In the genomic region with DNA sequence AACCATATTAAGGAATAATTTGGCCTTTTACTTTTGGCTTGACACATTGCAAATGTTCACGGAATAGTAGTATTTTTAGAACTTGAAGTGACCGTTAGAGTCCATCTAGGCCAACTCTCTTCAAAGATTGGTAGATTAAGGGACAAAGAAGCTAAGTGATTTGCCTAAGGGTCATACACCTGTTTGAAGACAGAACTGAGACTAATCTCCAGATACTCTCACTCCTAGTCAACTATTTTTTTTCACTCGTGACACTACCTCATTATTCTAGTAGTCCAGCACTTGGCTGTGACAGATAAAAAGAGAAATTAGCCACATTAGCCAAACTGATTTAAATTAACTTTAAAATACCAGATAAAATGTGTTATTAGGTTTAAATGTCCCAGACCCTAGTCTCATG, we compare ENCODE assay signal across 23 cellular contexts. TPM values are rescaled to one million over a fixed set of nuclear protein-coding genes. Genes with fewer than 3 reads are reported as not detected.
A peak's percentile ranks its signal among the peaks of the same experiment; 100 is the strongest.
DNase-seq lines count a peak whose midpoint lies in the region; ATAC-seq and TF ChIP-seq lines count a peak whose summit lies in the region.
"Had no signal": no experiment of that assay in that cellular context is flagged by ENCODE, and none has a peak within 500 bp of the region (broad histone marks: within the 10 kb centered on the region; RNA-seq: fewer than 3 reads in every experiment).

No MANE protein-coding gene starts in this region.

- no peaks in the 10 kb centered on the region for H3K27me3 Mint-ChIP-seq in activated CD8-positive, alpha-beta memory T cell treated with anti-CD3 and anti-CD28 coated beads, Interleukin-2, amount 10 ng/mL, durations not matched to agents 7 days and 5 days
- H3K27me3 Mint-ChIP-seq: CD4-positive, alpha-beta T cell had no signal

- no peaks in the 10 kb centered on the region for H3K27me3 ChIP-seq in tibial artery
- H3K27me3 ChIP-seq: BLaER1, MG63 had no signal

- CTCF ChIA-PET in activated CD8-positive, alpha-beta memory T cell treated with anti-CD3 and anti-CD28 coated beads, Interleukin-2, amount 10 ng/mL, durations not matched to agents 7 days and 5 days (lab: Charles Lee), result interaction anchor here (0.8 to 3.1 kb wide), 3 partner anchors 13 to 56 kb away, joined by 3 to 22 read pairs (median 3); a partner anchor contains a TSS
- CTCF ChIA-PET in HEK293T (lab: Yijun Ruan, JAX), result no interaction called here

- intact Hi-C loops in tibial artery (cut with DNase I; ENCODE audit: low total_unique reads), result no loop called here

- no peak overlapping the region for H3K4me3 ChIP-seq in GM12865 (ENCODE audit: low read depth, low read length)
- no peak overlapping the region for H3K4me3 ChIP-seq in tibial artery
- H3K4me3 ChIP-seq: BLaER1, GM23248, K562, MG63 had no signal

- ATAC-seq in activated CD8-positive, alpha-beta memory T cell treated with anti-CD3 and anti-CD28 coated beads, Interleukin-2, amount 10 ng/mL, durations not matched to agents 7 days and 5 days, result no peak
- no peak for ATAC-seq in HG03565 (IDR thresholded peaks at IDR 0.05; ENCODE audit: unreplicated experiment)
- ATAC-seq: K562, PC-3 had no signal

- H3K9me3 ChIP-seq in tibial artery, result no peaks in the 10 kb centered on the region
- H3K9me3 ChIP-seq: BLaER1 had no signal

- H3K27ac ChIP-seq in VCaP (peak overlapping the region; percentile 55; the same call in 1 of the 2 replicates), tibial artery (peak overlapping the region; percentile 16 to 26)
- H3K27ac ChIP-seq: BLaER1, GM23248 had no signal

- TF ChIP-seq CTCF in GM12865 (IDR thresholded peaks at IDR 0.05; ENCODE audit: insufficient read depth, low read depth, low read length, missing control alignments) (no peak), GM20000 (IDR thresholded peaks at IDR 0.05; ENCODE audit: extremely low read depth, missing control alignments) (no peak), VCaP (conservative IDR thresholded peaks at IDR 0.05) (no peak), tibial artery (IDR thresholded peaks at IDR 0.05) (no peak)

- H3K36me3 Mint-ChIP-seq in activated CD8-positive, alpha-beta memory T cell treated with anti-CD3 and anti-CD28 coated beads, Interleukin-2, amount 10 ng/mL, durations not matched to agents 7 days and 5 days, result peaks cover 27% of the 10 kb centered on the region

- POLR2A ChIA-PET in HEK293T (lab: Yijun Ruan, JAX), result no interaction called here

- peak; percentile 44 for DNase-seq in GM12865 (ENCODE audit: low read depth)
- peak; percentile 22 for DNase-seq in GM20000 (ENCODE audit: low spot score)
- DNase-seq in tibial artery, result no peak
- DNase-seq in activated CD8-positive, alpha-beta memory T cell treated with anti-CD3 and anti-CD28 coated beads, Interleukin-2, amount 10 ng/mL, durations not matched to agents 7 days and 5 days, result no peak
- no peak for DNase-seq in HEK293T (ENCODE audit: extremely low spot score)
- DNase-seq: ACHN; CD4-positive, alpha-beta T cell; COR-L47; DMS 273 treated with DMSO at 0.1 percent for 48 hours; DND-41; GM23248; H9; MG63; NCI-H1417 treated with DMSO at 0.1 percent for 48 hours; NCI-H187; NCI-H446 treated with DMSO at 0.1 percent for 48 hours; NCI-H526 treated with DMSO at 0.1 percent for 48 hours; PC-3; Right ventricle myocardium superior had no signal

- H3K4me3 Mint-ChIP-seq in activated CD8-positive, alpha-beta memory T cell treated with anti-CD3 and anti-CD28 coated beads, Interleukin-2, amount 10 ng/mL, durations not matched to agents 7 days and 5 days, result no peak overlapping the region
- H3K4me3 Mint-ChIP-seq: CD4-positive, alpha-beta T cell; H9 had no signal

- H3K27ac Mint-ChIP-seq in activated CD8-positive, alpha-beta memory T cell treated with anti-CD3 and anti-CD28 coated beads, Interleukin-2, amount 10 ng/mL, durations not matched to agents 7 days and 5 days, result no peak overlapping the region
- H3K27ac Mint-ChIP-seq: CD4-positive, alpha-beta T cell; H9 had no signal

- H3K9me3 Mint-ChIP-seq in activated CD8-positive, alpha-beta memory T cell treated with anti-CD3 and anti-CD28 coated beads, Interleukin-2, amount 10 ng/mL, durations not matched to agents 7 days and 5 days (ENCODE audit: low read depth), result peaks cover 3% of the 10 kb centered on the region
- H3K9me3 Mint-ChIP-seq: CD4-positive, alpha-beta T cell; H9 had no signal

- peaks cover 36% of the 10 kb centered on the region for H3K4me1 Mint-ChIP-seq in activated CD8-positive, alpha-beta memory T cell treated with anti-CD3 and anti-CD28 coated beads, Interleukin-2, amount 10 ng/mL, durations not matched to agents 7 days and 5 days

- peaks cover 0 to 31% (median 9%) of the 10 kb centered on the region in 4 donors for H3K4me1 ChIP-seq in tibial artery

- H3K36me3 ChIP-seq in tibial artery, result peaks cover 11 to 29% (median 27%) of the 10 kb centered on the region in 3 donors

TF ChIP-seq in HEK293T, 16 proteins besides CTCF, POLR2A, EP300 and RAD21:
- TF ChIP-seq CTBP1 (IDR thresholded peaks at IDR 0.05; ENCODE audit: borderline replicate concordance) (no peak), LEF1 (IDR thresholded peaks at IDR 0.05; ENCODE audit: borderline replicate concordance) (no peak), ARNT (IDR thresholded peaks at IDR 0.05) (no peak), ELF4 (IDR thresholded peaks at IDR 0.05) (no peak), FOXA1 (IDR thresholded peaks at IDR 0.05) (no peak), FOXM1 (IDR thresholded peaks at IDR 0.05; ENCODE audit: borderline replicate concordance) (no peak), BHLHE40 (IDR thresholded peaks at IDR 0.05; ENCODE audit: borderline replicate concordance) (no peak), HDGF (IDR thresholded peaks at IDR 0.05; ENCODE audit: borderline replicate concordance) (no peak), SUZ12 (IDR thresholded peaks at IDR 0.05) (no peak), L3MBTL2 (conservative IDR thresholded peaks at IDR 0.05) (no peak), SP1 (IDR thresholded peaks at IDR 0.05) (no peak), NFRKB (IDR thresholded peaks at IDR 0.05) (no peak)
- TF ChIP-seq, protein P1, sequence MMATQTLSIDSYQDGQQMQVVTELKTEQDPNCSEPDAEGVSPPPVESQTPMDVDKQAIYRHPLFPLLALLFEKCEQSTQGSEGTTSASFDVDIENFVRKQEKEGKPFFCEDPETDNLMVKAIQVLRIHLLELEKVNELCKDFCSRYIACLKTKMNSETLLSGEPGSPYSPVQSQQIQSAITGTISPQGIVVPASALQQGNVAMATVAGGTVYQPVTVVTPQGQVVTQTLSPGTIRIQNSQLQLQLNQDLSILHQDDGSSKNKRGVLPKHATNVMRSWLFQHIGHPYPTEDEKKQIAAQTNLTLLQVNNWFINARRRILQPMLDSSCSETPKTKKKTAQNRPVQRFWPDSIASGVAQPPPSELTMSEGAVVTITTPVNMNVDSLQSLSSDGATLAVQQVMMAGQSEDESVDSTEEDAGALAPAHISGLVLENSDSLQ (IDR thresholded peaks at IDR 0.05), result no peak

RNA-seq across cellular contexts. Expression of a gene that starts 10.6 kb away (rescaled TPM):
- total RNA-seq in activated CD8-positive, alpha-beta memory T cell treated with anti-CD3 and anti-CD28 coated beads, Interleukin-2, amount 10 ng/mL, durations not matched to agents 7 days and 5 days, result 10 to 100 TPM in 1 of 2 experiments, 1 to 10 TPM in 1; 8.9 to 22.5 TPM

RNA-seq across cellular contexts. Expression of a gene that starts 14.4 kb away (rescaled TPM):
- total RNA-seq in activated CD8-positive, alpha-beta memory T cell treated with anti-CD3 and anti-CD28 coated beads, Interleukin-2, amount 10 ng/mL, durations not matched to agents 7 days and 5 days, result 1 to 10 TPM; 3.5 to 4.6 TPM

Comparison
In these comparisons a context has a peak if more than half of its experiments do, and no peak if none do; other contexts are left out.
1. DNase-seq: peak in GM12865 (single experiment) and GM20000 (single experiment); none in tibial artery (0 of 2), activated CD8-positive, alpha-beta memory T cell treated with anti-CD3 and anti-CD28 coated beads, Interleukin-2, amount 10 ng/mL, durations not matched to agents 7 days and 5 days (single experiment) and HEK293T (single experiment).